In the genomic region with DNA sequence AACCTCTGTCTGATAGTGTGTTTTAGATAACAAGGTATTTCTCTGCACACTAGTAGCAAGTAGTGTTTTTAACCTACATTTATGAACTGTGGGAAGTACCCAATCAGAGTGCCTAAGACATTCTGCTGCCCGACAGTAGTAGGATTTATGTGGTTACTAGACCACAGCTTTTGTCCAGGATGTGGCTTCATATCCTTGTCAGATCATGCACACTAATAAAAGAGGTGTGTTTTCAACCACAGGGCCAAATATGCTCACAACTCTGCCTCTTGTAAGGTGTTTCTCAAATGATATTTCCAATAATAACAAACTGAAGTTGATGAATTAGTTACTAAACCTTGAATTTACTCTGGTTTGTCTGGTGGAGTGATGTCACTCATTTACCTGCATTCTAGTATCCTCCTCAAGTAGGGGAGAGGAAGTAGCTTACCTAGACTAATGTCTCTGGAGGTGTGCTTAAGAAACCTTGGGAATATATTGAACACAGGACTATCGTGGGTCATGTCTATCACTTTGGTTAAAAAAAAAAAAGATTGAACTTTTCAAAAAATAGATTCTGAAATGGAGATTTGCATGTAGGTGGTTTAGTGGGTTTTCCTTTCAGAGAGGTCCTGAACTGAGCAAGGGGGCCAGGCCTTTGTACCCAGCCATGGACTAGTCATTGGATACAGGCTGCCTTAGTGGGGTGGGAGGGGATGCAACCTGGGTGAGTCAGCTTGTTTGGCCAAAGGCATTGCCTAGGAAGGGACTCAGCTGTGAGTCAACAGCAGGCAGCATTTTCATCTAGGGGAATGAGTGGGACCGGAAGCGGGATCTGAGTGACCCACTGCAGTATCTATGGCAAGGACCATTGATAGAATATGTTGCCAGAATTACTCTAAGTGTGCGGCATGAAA, we compare ENCODE assay signal across 1 cellular context.
TF ChIP-seq lines count a peak whose summit lies in the region.

No MANE protein-coding gene starts in this region.

TF ChIP-seq in IMR-90, 13 proteins besides CTCF, POLR2A, EP300 and RAD21:
- no peak for TF ChIP-seq RFX5 (IDR thresholded peaks at IDR 0.05; ENCODE audit: low read depth, low read length)
- TF ChIP-seq NFE2L2 (IDR thresholded peaks at IDR 0.05; ENCODE audit: low read depth, low read length), result peak; percentile 53
- peak; percentile 38; the same call in 1 of the 2 replicates for TF ChIP-seq MAFK (IDR thresholded peaks at IDR 0.05; ENCODE audit: low read depth, low read length)
- TF ChIP-seq SMC3 (IDR thresholded peaks at IDR 0.05; ENCODE audit: low read depth, low read length), result no peak
- peak; percentile 81 for TF ChIP-seq FOS (IDR thresholded peaks at IDR 0.05; ENCODE audit: low read depth, low read length)
- TF ChIP-seq CEBPB (IDR thresholded peaks at IDR 0.05; ENCODE audit: low read depth, low read length), result peak; percentile 68
- TF ChIP-seq CHD1 (IDR thresholded peaks at IDR 0.05; ENCODE audit: low read depth, low read length), result no peak
- 0 out of 2 replicates have a peak, but pooled peaks have one; percentile 20 for TF ChIP-seq MAZ (IDR thresholded peaks at IDR 0.05; ENCODE audit: borderline replicate concordance, low read depth, low read length)
